Comparison of ENCODE assay signal across 8 cellular contexts in genomic region chrX:150984164-150984824, GRCh38. TPM values are rescaled to one million over a fixed set of nuclear protein-coding genes. Genes with fewer than 3 reads are reported as not detected.
DNase-seq lines count a peak whose midpoint lies in the region; ATAC-seq and TF ChIP-seq lines count a peak whose summit lies in the region.

No MANE protein-coding gene starts in this region.

- peak overlapping the region; percentile 42 for H3K4me3 ChIP-seq in HAP-1
- H3K4me3 ChIP-seq in SK-N-MC = peak overlapping the region; percentile 79
- H3K4me3 ChIP-seq in epithelial cell of proximal tubule (ENCODE audit: low read depth, low read length) = peak overlapping the region; percentile 55
- peak overlapping the region; percentile 70 for H3K4me3 ChIP-seq in osteoblast (ENCODE audit: insufficient read depth, low read length)

- peak overlapping the region; percentile 75 for H3K4me2 ChIP-seq in osteoblast (ENCODE audit: insufficient read depth, low read length)

- peaks cover 34% of the 10 kb centered on the region for H3K36me3 ChIP-seq in HAP-1 (replicated peaks)
- H3K36me3 ChIP-seq in SK-N-MC (ENCODE audit: insufficient read depth, low read length) = peaks cover 30% of the 10 kb centered on the region
- peaks cover 4% of the 10 kb centered on the region for H3K36me3 ChIP-seq in osteoblast (ENCODE audit: insufficient read depth, low read length)

- peaks cover 8% of the 10 kb centered on the region for H3K79me2 ChIP-seq in osteoblast (ENCODE audit: insufficient read depth, low read length)

- in situ Hi-C loops in GM13977 (cut with MboI; ENCODE audit: low pct_unique_long_range_greater_than_20kb, low sequenced_read_pairs, unreplicated experiment) (no loop called here), HAP-1 (cut with MboI; ENCODE audit: low sequenced_read_pairs) (loop anchor here (5.0 kb wide), 1 partner anchor 82 kb away; no protein-coding TSS in a partner anchor)

- H3K4me1 ChIP-seq in HAP-1 (peaks cover 6% of the 10 kb centered on the region; the same call in 1 of the 2 replicates), osteoblast (ENCODE audit: insufficient read depth, low read length) (no peaks in the 10 kb centered on the region)

- H3K9ac ChIP-seq in SK-N-MC (ENCODE audit: insufficient read length) = peak overlapping the region; percentile 74

- ATAC-seq in GM18858 (IDR thresholded peaks at IDR 0.05; ENCODE audit: unreplicated experiment) = no peak

- H2AFZ ChIP-seq in osteoblast (ENCODE audit: low read length) = peak overlapping the region; percentile 47

- no peaks in the 10 kb centered on the region for H4K20me1 ChIP-seq in osteoblast (ENCODE audit: insufficient read depth, low read length)

- peak; percentile 42 for DNase-seq in GM13977 (ENCODE audit: low spot score)
- DNase-seq in HAP-1 (ENCODE audit: low spot score in 2 of 2) = peak in 1 of 2 experiments; percentile 37
- no peak for DNase-seq in SK-N-MC (ENCODE audit: low read depth, low spot score)
- DNase-seq in epithelial cell of proximal tubule (ENCODE audit: low read depth) = no peak
- DNase-seq in osteoblast (ENCODE audit: insufficient read length, low spot score, missing footprints) = peak; percentile 80
- DNase-seq in NCI-H2029 (lab: John Stamatoyannopoulos, UW) = no peak
- DNase-seq in HK-2 (ENCODE audit: unreplicated experiment) = no peak

- TF ChIP-seq CTCF in GM13977 (IDR thresholded peaks at IDR 0.05; ENCODE audit: extremely low read depth, insufficient read depth, missing control alignments) (no peak), epithelial cell of proximal tubule (conservative IDR thresholded peaks at IDR 0.05; ENCODE audit: low read depth, low read length) (no peak), osteoblast (IDR thresholded peaks at IDR 0.05; ENCODE audit: extremely low read depth, low read depth, low read length) (no peak)

- H3K9me3 ChIP-seq in HAP-1 = no peaks in the 10 kb centered on the region
- H3K9me3 ChIP-seq in SK-N-MC (ENCODE audit: low read depth, low read length) = no peaks in the 10 kb centered on the region
- no peaks in the 10 kb centered on the region for H3K9me3 ChIP-seq in osteoblast (ENCODE audit: low read depth, low read length)

- H3K27me3 ChIP-seq in HAP-1 (ENCODE audit: low read depth) = no peaks in the 10 kb centered on the region
- H3K27me3 ChIP-seq in osteoblast (ENCODE audit: insufficient read depth, low read length) = no peaks in the 10 kb centered on the region

- no peak overlapping the region for H3K27ac ChIP-seq in SK-N-MC
- H3K27ac ChIP-seq in osteoblast (ENCODE audit: low read depth, low read length) = no peak overlapping the region

RNA-seq across cellular contexts. Expression of gene HMGB3, which starts 1.2 kb away (rescaled TPM):
- total RNA-seq in epithelial cell of proximal tubule (42.3 and 43.2 TPM in 2 replicates), osteoblast (10.5 and 13.6 TPM in 2 replicates)

Comparison
In these comparisons a context has a peak if more than half of its experiments do, and no peak if none do; other contexts are left out.
1. DNase-seq: peak in GM13977 (single experiment) and osteoblast (single experiment); none in SK-N-MC (single experiment), epithelial cell of proximal tubule (single experiment), NCI-H2029 (single experiment) and HK-2 (single experiment).
2. Peak in every context shown above with its lines, with median percentiles within 50 percentile points of each other: H3K4me3 ChIP-seq.